In genomic region chr14:22713631-22713950, GRCh38 we compare ENCODE assay signal across 8 cellular contexts. TPM values are rescaled to one million over a fixed set of nuclear protein-coding genes. Genes with fewer than 3 reads are reported as not detected.
DNase-seq lines count a peak whose midpoint lies in the region; ATAC-seq, FAIRE-seq and TF ChIP-seq lines count a peak whose summit lies in the region.

No MANE protein-coding gene starts in this region.

- peaks cover 5% of the 10 kb centered on the region for H3K4me1 Mint-ChIP-seq in T-helper 2 cell treated with Interferon-gamma antibody and Interleukin-4, amounts not matched to agents 5 μg/mL and 100 μg/mL, for 36 hours (ENCODE audit: low read depth)

- H3K27me3 Mint-ChIP-seq in T-helper 2 cell treated with Interferon-gamma antibody and Interleukin-4, amounts not matched to agents 5 μg/mL and 100 μg/mL, for 36 hours (ENCODE audit: low read depth): peaks cover 16% of the 10 kb centered on the region

- no peak for TF ChIP-seq POLR2A in H1 (IDR thresholded peaks at IDR 0.05; ENCODE audit: control extremely low read depth in 1 of 2, low read depth in 2 of 2, low read length in 2 of 2)

- H3K4me3 Mint-ChIP-seq in T-helper 2 cell treated with Interferon-gamma antibody and Interleukin-4, amounts not matched to agents 5 μg/mL and 100 μg/mL, for 36 hours: peak overlapping the region; percentile 89

- FAIRE-seq in H1 (lab: Jason Lieb, UNC): no peak

- H3K79me2 ChIP-seq in PC-3 (ENCODE audit: low read length) (no peaks in the 10 kb centered on the region), H1 (ENCODE audit: control insufficient read depth in 1 of 2, insufficient read depth in 2 of 2, low read length in 2 of 2) (no peaks in the 10 kb centered on the region)

- no peak overlapping the region for H2BK5ac ChIP-seq in H1 (ENCODE audit: low read depth, low read length)

- CTCF ChIA-PET in PC-3 (lab: Charles Lee) (interaction anchor here (1.0 kb wide), 1 partner anchor 56 kb away, joined by 10 read pairs; no protein-coding TSS in a partner anchor), H1 (lab: Charles Lee; ENCODE audit: partially characterized antibody) (no interaction called here)

- no peak overlapping the region for H2BK20ac ChIP-seq in H1 (ENCODE audit: low read length)

- no peaks in the 10 kb centered on the region for H3K9me2 ChIP-seq in PC-3 (replicated peaks; ENCODE audit: low read length)

- peaks cover 22% of the 10 kb centered on the region; the same call in 1 of the 2 replicates for H3K27me3 ChIP-seq in PC-3 (ENCODE audit: low read length)
- H3K27me3 ChIP-seq in H1 (replicated peaks in 1 of 4; ENCODE audit: control insufficient read depth in 3 of 4, extremely low read depth in 1 of 4, insufficient read depth in 3 of 4, low read length in 3 of 4): no peaks in the 10 kb centered on the region

- WGBS in H1 (ENCODE audit: extremely low coverage in 1 of 2, insufficient coverage in 1 of 2, insufficient read length in 1 of 2, insufficient replicate concordance in 2 of 2, low coverage in 1 of 2, low lambda C conversion rate in 2 of 2, missing lambda C conversion rate in 1 of 2), 2 experiments: 79% methylated on average over 9 of the region's 9 CpGs; no CpG with 5 or more reads in 1 of the 2 experiments

- no peak overlapping the region for H4K91ac ChIP-seq in H1 (replicated peaks; ENCODE audit: insufficient read length, low read length)

- no peak for TF ChIP-seq EP300 in H1 (IDR thresholded peaks at IDR 0.05; ENCODE audit: borderline replicate concordance in 1 of 2, low read depth in 2 of 2, low read length in 2 of 2)

- H4K8ac ChIP-seq in H1 (ENCODE audit: extremely low read depth, insufficient read depth, low read length): no peak overlapping the region

- intact Hi-C loops in PC-3 (cut with micrococcal nuclease): loop anchor here (5.0 kb wide), 2 partner anchors 56 to 141 kb away; no protein-coding TSS in a partner anchor

- H2BK120ac ChIP-seq in H1 (replicated peaks; ENCODE audit: low read depth, low read length): no peak overlapping the region

- H3K27ac ChIP-seq in PC-3 (ENCODE audit: low read length) (no peak overlapping the region), H1 (ENCODE audit: low read depth, low read length) (no peak overlapping the region)

- ATAC-seq in PC-3 (peak; percentile 48), GM18870 (IDR thresholded peaks at IDR 0.05; ENCODE audit: unreplicated experiment) (no peak), HG03175 (IDR thresholded peaks at IDR 0.05; ENCODE audit: unreplicated experiment) (no peak)

- H3K4me3 ChIP-seq in PC-3 (ENCODE audit: low read length) (peak overlapping the region; percentile 85), H1 (ENCODE audit: extremely low read depth in 1 of 4, insufficient read depth in 2 of 4, low read depth in 3 of 4, low read length in 4 of 4) (peak overlapping the region in 2 of 4 experiments; percentile 16 to 41; a peak in 3 of 8 replicates), skeletal muscle cell (ENCODE audit: low read depth, low read length) (peak overlapping the region; percentile 21)

- no TSS peak for BruUV-seq in PC-3 (replicated peaks; lab: Mats Ljungman, UMichigan)

- H2AK5ac ChIP-seq in H1 (ENCODE audit: low read depth, low read length): no peak overlapping the region

- H3K4me1 ChIP-seq in PC-3 (ENCODE audit: insufficient read depth, low read length) (peaks cover 12% of the 10 kb centered on the region), H1 (replicated peaks in 1 of 4; ENCODE audit: control insufficient read depth in 3 of 4, insufficient read depth in 4 of 4, low read length in 3 of 4) (no peaks in the 10 kb centered on the region)

- no peak overlapping the region for H3K23ac ChIP-seq in H1 (ENCODE audit: insufficient read length)

- H3K4me2 ChIP-seq in PC-3 (ENCODE audit: low read length) (peak overlapping the region; percentile 83), H1 (ENCODE audit: insufficient read depth in 1 of 2, low read depth in 2 of 2, low read length in 2 of 2) (peak overlapping the region; percentile 37 to 58; a peak in 3 of 4 replicates)

- no peaks in the 10 kb centered on the region for H3F3A ChIP-seq in PC-3 (ENCODE audit: low read length, unreplicated experiment)

- no peaks in the 10 kb centered on the region for H4K20me1 ChIP-seq in PC-3 (ENCODE audit: low read length)
- H4K20me1 ChIP-seq in H1 (replicated peaks in 1 of 2; ENCODE audit: control insufficient read depth in 1 of 2, insufficient read depth in 2 of 2, low read length in 2 of 2): no peaks in the 10 kb centered on the region

- no peak overlapping the region for H3K18ac ChIP-seq in H1 (ENCODE audit: extremely low read depth, low read length)

- H2AFZ ChIP-seq in PC-3 (ENCODE audit: low read length) (peak overlapping the region; percentile 95), H1 (ENCODE audit: low read length) (peak overlapping the region; percentile 81; the same call in 1 of the 2 replicates)

- H2BK15ac ChIP-seq in H1 (ENCODE audit: low read length): no peak overlapping the region

- no peak overlapping the region for H3K14ac ChIP-seq in H1 (ENCODE audit: insufficient read length)

- no peaks in the 10 kb centered on the region for H3K9me3 ChIP-seq in PC-3 (ENCODE audit: low read length)
- H3K9me3 ChIP-seq in H1 (ENCODE audit: insufficient read depth in 2 of 2, low read depth in 1 of 2, low read length in 1 of 2): no peaks in the 10 kb centered on the region

- POLR2A ChIA-PET in PC-3 (lab: Charles Lee; ENCODE audit: unreplicated experiment) (no interaction called here), H1 (lab: Charles Lee; ENCODE audit: partially characterized antibody) (no interaction called here)

- DNase-seq in T-helper 2 cell treated with Interferon-gamma antibody and Interleukin-4, amounts not matched to agents 5 μg/mL and 100 μg/mL, for 36 hours (ENCODE audit: low spot score): no peak
- no peak for DNase-seq in T-helper 2 cell
- no peak for DNase-seq in PC-3
- no peak for DNase-seq in H1 (ENCODE audit: low read depth in 1 of 2, low spot score in 2 of 2)
- DNase-seq in skeletal muscle cell (ENCODE audit: low read depth): no peak
- DNase-seq in ureter (ENCODE audit: low spot score): no peak

- H3K9me3 Mint-ChIP-seq in T-helper 2 cell treated with Interferon-gamma antibody and Interleukin-4, amounts not matched to agents 5 μg/mL and 100 μg/mL, for 36 hours: no peaks in the 10 kb centered on the region

- H3K56ac ChIP-seq in H1 (replicated peaks; ENCODE audit: insufficient read length, low read depth, low read length): no peak overlapping the region

- H3K4ac ChIP-seq in H1 (replicated peaks; ENCODE audit: insufficient read length, low read depth, low read length): no peak overlapping the region

- no peaks in the 10 kb centered on the region for H3K36me3 Mint-ChIP-seq in T-helper 2 cell treated with Interferon-gamma antibody and Interleukin-4, amounts not matched to agents 5 μg/mL and 100 μg/mL, for 36 hours (ENCODE audit: low read depth)

- no peak overlapping the region for H4K5ac ChIP-seq in H1 (ENCODE audit: insufficient read length, low read depth, low read length)

- no peaks in the 10 kb centered on the region for H3K23me2 ChIP-seq in H1 (ENCODE audit: low read depth, low read length)

- no peaks in the 10 kb centered on the region for H3K79me1 ChIP-seq in H1 (ENCODE audit: low read depth, low read length)

- no peak overlapping the region for H3K27ac Mint-ChIP-seq in T-helper 2 cell treated with Interferon-gamma antibody and Interleukin-4, amounts not matched to agents 5 μg/mL and 100 μg/mL, for 36 hours

- H3K9ac ChIP-seq in PC-3 (ENCODE audit: low read length): peak overlapping the region; percentile 54
- no peak overlapping the region for H3K9ac ChIP-seq in H1 (replicated peaks in 1 of 4; ENCODE audit: extremely low read depth in 1 of 4, low read depth in 3 of 4, low read length in 3 of 4)

- H2BK12ac ChIP-seq in H1 (ENCODE audit: low read depth, low read length): no peak overlapping the region

- H3K36me3 ChIP-seq in PC-3 (ENCODE audit: low read depth, low read length) (no peaks in the 10 kb centered on the region), H1 (ENCODE audit: control insufficient read depth in 2 of 4, insufficient read depth in 4 of 4, low read length in 3 of 4) (no peaks in the 10 kb centered on the region)

- no peak for TF ChIP-seq CTCF in PC-3 (conservative IDR thresholded peaks at IDR 0.05; ENCODE audit: low read depth, low read length)
- no peak for TF ChIP-seq CTCF in H1 (IDR thresholded peaks at IDR 0.05; ENCODE audit: control extremely low read depth in 1 of 3, insufficient read depth in 1 of 3, low read depth in 1 of 3, low read length in 3 of 3)

- no peak for TF ChIP-seq RAD21 in H1 (IDR thresholded peaks at IDR 0.05 in 1 of 2, conservative IDR thresholded peaks at IDR 0.05 in 1 of 2; ENCODE audit: low read depth in 2 of 2, low read length in 2 of 2)

TF ChIP-seq in H1, 55 proteins besides CTCF, POLR2A, EP300 and RAD21:
- TF ChIP-seq KDM1A (IDR thresholded peaks at IDR 0.05; ENCODE audit: borderline replicate concordance, low read length) (no peak), SP1 (IDR thresholded peaks at IDR 0.05; ENCODE audit: low read depth, low read length) (no peak), POLR2AphosphoS5 (IDR thresholded peaks at IDR 0.05; ENCODE audit: low read depth, low read length) (no peak), NANOG (IDR thresholded peaks at IDR 0.05; ENCODE audit: insufficient read depth, low read depth, low read length, poor library complexity, severe bottlenecking) (no peak), ASH2L (IDR thresholded peaks at IDR 0.05; ENCODE audit: low read length) (no peak), EGR1 (IDR thresholded peaks at IDR 0.05; ENCODE audit: borderline replicate concordance, low read depth, low read length) (no peak), EZH2 (IDR thresholded peaks at IDR 0.05; ENCODE audit: low read depth, low read length, severe bottlenecking) (no peak), POU5F1 (IDR thresholded peaks at IDR 0.05; ENCODE audit: low read depth, low read length) (no peak), SRF (IDR thresholded peaks at IDR 0.05; ENCODE audit: low read depth, low read length) (no peak)

RNA-seq across cellular contexts. Expression of gene OXA1L, which starts 52.9 kb away (rescaled TPM):
- total RNA-seq in PC-3 (2014; rRNA removed) (126 and 146 TPM in 2 replicates), ureter (93.5 TPM)
- total RNA-seq in H1 (2021; fragmentation: NEBNext Ultra II Directional; extraction: Animal tissue kit (Norgen Biotek cat#: 25700)): 125 and 129 TPM in 2 replicates
- polyA plus RNA-seq in H1 (2011; rRNA removed): 163 and 199 TPM in 2 replicates
- 161 TPM for polyA plus RNA-seq in H1 (2011; cell fraction: cytosol; rRNA removed)
- polyA plus RNA-seq in H1 (2011; cell fraction: nucleus; rRNA removed): 338 TPM
- 139 to 155 TPM (median 146 TPM) in 4 replicates for polyA plus RNA-seq in H1 (2012, experiment 1 of 2)
- polyA plus RNA-seq in H1 (2012, experiment 2 of 2): 85.9 TPM
- 149 TPM for polyA plus RNA-seq in H1 (2013, experiment 1 of 2)
- polyA plus RNA-seq in H1 (2013, experiment 2 of 2): 147 TPM
- polyA minus RNA-seq in H1 (2011; rRNA and poly(A)+ RNA removed): 144 and 170 TPM in 2 replicates
- 97.9 TPM for polyA minus RNA-seq in H1 (2011; cell fraction: cytosol; rRNA and poly(A)+ RNA removed)
- 107 TPM for polyA minus RNA-seq in H1 (2011; cell fraction: nucleus; rRNA and poly(A)+ RNA removed)
